Comparison of ENCODE assay signal across 1 cellular context in the genomic region with DNA sequence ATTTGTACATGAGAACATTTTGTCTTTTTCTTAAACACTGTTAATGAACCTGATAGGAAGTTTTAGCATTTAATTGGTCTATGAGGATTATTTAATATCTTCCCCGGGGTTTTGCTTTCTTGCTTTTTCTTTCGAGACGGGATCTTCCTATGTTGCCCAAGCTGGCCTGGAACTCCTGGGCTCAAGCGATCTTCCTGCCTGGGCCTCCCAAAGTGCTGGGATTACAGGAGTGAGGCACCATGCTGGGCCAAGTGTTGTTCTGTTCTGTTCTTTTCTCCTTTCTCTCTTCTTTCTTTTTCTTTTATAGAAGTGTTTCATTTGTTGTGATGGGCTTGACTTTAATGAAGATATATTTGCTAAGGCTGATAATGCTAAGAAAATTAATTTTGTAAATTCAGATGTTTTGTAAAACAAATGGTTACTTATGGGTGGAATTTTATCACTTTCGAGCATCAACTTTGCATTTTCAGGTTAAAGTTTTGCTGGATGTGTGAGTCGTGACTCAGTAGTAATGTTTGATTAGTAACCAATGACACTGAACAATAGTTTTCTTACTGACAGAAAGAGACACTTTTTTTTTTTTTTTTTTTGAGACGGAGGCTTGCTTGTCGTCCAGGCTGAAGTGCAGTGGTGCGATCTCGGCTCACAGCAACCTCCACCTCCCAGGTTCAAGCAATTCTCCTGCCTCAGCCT.
A peak's percentile ranks its signal among the peaks of the same experiment; 100 is the strongest.
TF ChIP-seq lines count a peak whose summit lies in the region.

No MANE protein-coding gene starts in this region.

TF ChIP-seq in GM12878, 131 proteins besides CTCF, POLR2A, EP300 and RAD21:
- TF ChIP-seq MEF2A (IDR thresholded peaks at IDR 0.05; ENCODE audit: insufficient read depth, low read depth, low read length): no peak
- 0 out of 2 replicates have a peak, but pooled peaks have one; percentile 18 for TF ChIP-seq ZNF384 (IDR thresholded peaks at IDR 0.05; ENCODE audit: borderline replicate concordance, low read depth, low read length)
- TF ChIP-seq, protein P1, sequence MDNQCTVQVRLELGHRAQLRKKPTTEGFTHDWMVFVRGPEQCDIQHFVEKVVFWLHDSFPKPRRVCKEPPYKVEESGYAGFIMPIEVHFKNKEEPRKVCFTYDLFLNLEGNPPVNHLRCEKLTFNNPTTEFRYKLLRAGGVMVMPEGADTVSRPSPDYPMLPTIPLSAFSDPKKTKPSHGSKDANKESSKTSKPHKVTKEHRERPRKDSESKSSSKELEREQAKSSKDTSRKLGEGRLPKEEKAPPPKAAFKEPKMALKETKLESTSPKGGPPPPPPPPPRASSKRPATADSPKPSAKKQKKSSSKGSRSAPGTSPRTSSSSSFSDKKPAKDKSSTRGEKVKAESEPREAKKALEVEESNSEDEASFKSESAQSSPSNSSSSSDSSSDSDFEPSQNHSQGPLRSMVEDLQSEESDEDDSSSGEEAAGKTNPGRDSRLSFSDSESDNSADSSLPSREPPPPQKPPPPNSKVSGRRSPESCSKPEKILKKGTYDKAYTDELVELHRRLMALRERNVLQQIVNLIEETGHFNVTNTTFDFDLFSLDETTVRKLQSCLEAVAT (IDR thresholded peaks at IDR 0.05): peak; percentile 34; the same call in 1 of the 2 replicates
